ENCODE assay signal across 22 cellular contexts in genomic region chr20:10263385-10264165, GRCh38. TPM values are rescaled to one million over a fixed set of nuclear protein-coding genes. Genes with fewer than 3 reads are reported as not detected.
DNase-seq lines count a peak whose midpoint lies in the region; ATAC-seq and TF ChIP-seq lines count a peak whose summit lies in the region.
"Had no signal": no experiment of that assay in that cellular context is flagged by ENCODE, and none has a peak within 500 bp of the region (broad histone marks: within the 10 kb centered on the region; RNA-seq: fewer than 3 reads in every experiment).

No MANE protein-coding gene starts in this region.

- no peaks in the 10 kb centered on the region for H3K4me1 ChIP-seq in sigmoid colon

- ATAC-seq in left lobe of liver: peak; percentile 91
- ATAC-seq: left ventricle myocardium superior, right cardiac atrium had no signal

- peak; percentile 19 for DNase-seq in AG20443 (ENCODE audit: low spot score)
- DNase-seq in LHCN-M2 (ENCODE audit: low read depth): peak; percentile 25
- DNase-seq in astrocyte of the hippocampus (ENCODE audit: low read depth, low spot score): peak; percentile 71
- DNase-seq in left lobe of liver (ENCODE audit: low spot score): no peak
- DNase-seq in HCEC 1CT: no peak
- no peak for DNase-seq in chondrocyte (ENCODE audit: low spot score)
- no peak for DNase-seq in ACHN
- no peak for DNase-seq in sigmoid colon
- DNase-seq: activated CD4-positive, alpha-beta memory T cell treated with anti-CD3 and anti-CD28 coated beads, Interleukin-2, amount 10 ng/mL, durations not matched to agents 7 days and 5 days; Calu3; cerebellar nuclear complex; GOT3; left ventricle myocardium superior; NCI-H1048; NK-92 treated with Interleukin-12 subunit alpha and Interleukin-12 subunit beta, amount 100 ng/mL, for 24 hours; nucleus accumbens; right cardiac atrium; stimulated activated CD4-positive, alpha-beta T cell treated with anti-CD3 and anti-CD28 coated beads, Interleukin-4, amount 100 ng/mL, for 1 hour; substantia nigra; WERI-Rb-1 had no signal

- H3K27me3 Mint-ChIP-seq in chondrocyte (ENCODE audit: low read depth): peaks cover 3% of the 10 kb centered on the region
- H3K27me3 Mint-ChIP-seq: B cell had no signal

- no peak overlapping the region for H3K4me3 Mint-ChIP-seq in chondrocyte (ENCODE audit: unreplicated experiment)
- H3K4me3 Mint-ChIP-seq: activated CD4-positive, alpha-beta memory T cell treated with anti-CD3 and anti-CD28 coated beads, Interleukin-2, amount 10 ng/mL, durations not matched to agents 7 days and 5 days; B cell; T-helper 1 cell treated with Interleukin-12 subunit alpha and Interleukin-12 subunit beta and Interleukin-4 antibody, amounts not matched to agents 30 μg/mL and 1 μg/mL, for 36 hours had no signal

- 54 to 73% methylated on average over 7 of the region's 7 CpGs for WGBS in sigmoid colon, 2 donors

- TF ChIP-seq CTCF in chondrocyte (IDR thresholded peaks at IDR 0.05) (no peak), sigmoid colon (IDR thresholded peaks at IDR 0.05) (no peak)

- no peaks in the 10 kb centered on the region for H3K9me3 Mint-ChIP-seq in chondrocyte (ENCODE audit: low read depth)
- H3K9me3 Mint-ChIP-seq: activated CD4-positive, alpha-beta memory T cell treated with anti-CD3 and anti-CD28 coated beads, Interleukin-2, amount 10 ng/mL, durations not matched to agents 7 days and 5 days; T-helper 1 cell treated with Interleukin-12 subunit alpha and Interleukin-12 subunit beta and Interleukin-4 antibody, amounts not matched to agents 30 μg/mL and 1 μg/mL, for 36 hours had no signal

- no peaks in the 10 kb centered on the region for H3K36me3 Mint-ChIP-seq in chondrocyte (ENCODE audit: low read depth)

- H3K27ac ChIP-seq in sigmoid colon: no peak overlapping the region
- H3K27ac ChIP-seq: WERI-Rb-1 had no signal

- no peak overlapping the region for H3K27ac Mint-ChIP-seq in chondrocyte (ENCODE audit: unreplicated experiment)
- H3K27ac Mint-ChIP-seq: activated CD4-positive, alpha-beta memory T cell treated with anti-CD3 and anti-CD28 coated beads, Interleukin-2, amount 10 ng/mL, durations not matched to agents 7 days and 5 days; B cell; T-helper 1 cell treated with Interleukin-12 subunit alpha and Interleukin-12 subunit beta and Interleukin-4 antibody, amounts not matched to agents 30 μg/mL and 1 μg/mL, for 36 hours had no signal

- no peaks in the 10 kb centered on the region for H3K27me3 ChIP-seq in sigmoid colon

- H3K4me3 ChIP-seq in sigmoid colon: no peak overlapping the region

- in situ Hi-C loops in ACHN (cut with HindIII; ENCODE audit: low pct_ligation_motif_present, low pct_unique_long_range_greater_than_20kb, low sequenced_read_pairs): no loop called here

- no peak for TF ChIP-seq POLR2A in sigmoid colon (IDR thresholded peaks at IDR 0.05)

- TF ChIP-seq EP300 in sigmoid colon (IDR thresholded peaks at IDR 0.05): no peak

- H3K9me3 ChIP-seq in sigmoid colon: no peaks in the 10 kb centered on the region

- peaks cover 11% of the 10 kb centered on the region for H3K4me1 Mint-ChIP-seq in chondrocyte (ENCODE audit: low read depth)
- H3K4me1 Mint-ChIP-seq: activated CD4-positive, alpha-beta memory T cell treated with anti-CD3 and anti-CD28 coated beads, Interleukin-2, amount 10 ng/mL, durations not matched to agents 7 days and 5 days; B cell had no signal

- no peaks in the 10 kb centered on the region for H3K36me3 ChIP-seq in sigmoid colon
- H3K36me3 ChIP-seq: WERI-Rb-1 had no signal

- intact Hi-C loops in sigmoid colon (cut with DNase I): no loop called here

RNA-seq across cellular contexts. Expression of gene SNAP25, which starts 44.9 kb away (rescaled TPM):
- total RNA-seq in LHCN-M2 (2014; rRNA removed) (0.58 and 1.1 TPM in 2 replicates), left lobe of liver (not detected), chondrocyte (0.46 to 0.65 TPM (median 0.60 TPM) in 3 replicates), sigmoid colon (10 to 100 TPM in 1 of 4 donors, 1 to 10 TPM in 3; 5.1 to 19.3 (median 9.4) TPM)
- 0.06 TPM for polyA plus RNA-seq in LHCN-M2 (2012)
- polyA plus RNA-seq in sigmoid colon: 1 to 10 TPM in 1 of 3 donors, under 1 TPM in 2; 0.46 to 6.8 (median 0.60) TPM
- total RNA-seq: B cell had no signal

Comparison
In these comparisons a context has a peak if more than half of its experiments do, and no peak if none do; other contexts are left out.
1. DNase-seq: peak in AG20443 (single experiment), LHCN-M2 (single experiment) and astrocyte of the hippocampus (single experiment); none in left lobe of liver (single experiment), HCEC 1CT (single experiment), chondrocyte (single experiment), ACHN (single experiment) and sigmoid colon (single experiment).